ENCODE assay signal across 23 cellular contexts in the genomic region with DNA sequence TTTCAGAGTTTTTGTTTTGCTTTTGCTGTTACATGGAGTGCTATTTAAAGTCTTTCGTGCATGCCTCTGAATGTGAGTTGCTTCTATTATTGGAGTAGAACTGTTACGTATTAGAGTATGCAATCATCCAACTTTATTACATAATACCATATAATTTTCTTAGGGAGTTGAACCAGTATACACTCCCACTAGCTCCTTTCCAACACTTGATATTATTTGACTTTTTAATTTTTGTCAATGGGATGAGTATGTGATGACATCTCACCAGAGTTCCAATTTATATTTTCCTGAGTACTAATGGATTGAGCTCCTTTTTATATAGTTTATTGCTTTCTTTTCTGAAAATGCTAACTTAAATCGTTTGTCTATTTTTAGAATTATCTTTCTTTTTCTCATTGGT.
"Had no signal": no experiment of that assay in that cellular context is flagged by ENCODE, and none has a peak within 500 bp of the region (broad histone marks: within the 10 kb centered on the region; RNA-seq: fewer than 3 reads in every experiment).

No MANE protein-coding gene starts in this region.

- H3K9me3 ChIP-seq: SJCRH30 had no signal

- H3K4me1 ChIP-seq: SJCRH30 had no signal

- H3K27ac ChIP-seq: HL-60, SJCRH30 had no signal

- DNase-seq: IMR-90, Kasumi-1, KG1, MM.1S, NCI-H1092 treated with DMSO at 0.1 percent for 48 hours, NCI-H1436, NCI-H187, NCI-H2029, NCI-H2081 treated with DMSO at 0.1 percent for 48 hours, NCI-H2171, NCI-H226, NCI-H446, NCI-H510A, NCI-H524 treated with DMSO at 0.1 percent for 48 hours, NCI-H69, NCI-H774, RPMI8226, SHP77, SJCRH30, T-helper 1 cell had no signal

- H3K36me3 ChIP-seq: SJCRH30 had no signal

- H3K4me3 ChIP-seq: SJCRH30 had no signal

- H3K27me3 ChIP-seq: SJCRH30 had no signal

- ATAC-seq: HepG2, SK-N-SH treated with all-trans-retinoic acid at 6 μM for 48 hours had no signal
